19 cellular contexts compared by ENCODE assay signal in genomic region chr14:20611277-20611676, GRCh38. TPM values are rescaled to one million over a fixed set of nuclear protein-coding genes. Genes with fewer than 3 reads are reported as not detected.
A peak's percentile ranks its signal among the peaks of the same experiment; 100 is the strongest.
DNase-seq lines count a peak whose midpoint lies in the region; ATAC-seq, FAIRE-seq and TF ChIP-seq lines count a peak whose summit lies in the region.
"Had no signal": no experiment of that assay in that cellular context is flagged by ENCODE, and none has a peak within 500 bp of the region (broad histone marks: within the 10 kb centered on the region; RNA-seq: fewer than 3 reads in every experiment).

No MANE protein-coding gene starts in this region.

- no peak for DNase-seq in HepG2 (ENCODE audit: low spot score)
- DNase-seq in right lobe of liver: no peak
- DNase-seq in K562 (ENCODE audit: extremely low read depth in 1 of 4, low spot score in 3 of 4): no peak
- no peak for DNase-seq in DMS153 (lab: John Stamatoyannopoulos, UW)
- DNase-seq in aorta: no peak
- DNase-seq in SW480 (ENCODE audit: low spot score): no peak
- DNase-seq: 8988T; CD8-positive, alpha-beta memory T cell; NCI-H1694 treated with DMSO at 0.1 percent for 48 hours; NCI-H2227 treated with DMSO at 0.1 percent for 48 hours; NCI-H510A treated with DMSO at 0.1 percent for 48 hours; NCI-H774; SJCRH30; T-cell had no signal

- no peaks in the 10 kb centered on the region for H3K9me2 ChIP-seq in OCI-LY1 (ENCODE audit: low read depth, low read length)

- H3K36me3 ChIP-seq in HepG2 (replicated peaks in 1 of 2; ENCODE audit: control insufficient read depth in 1 of 2, insufficient read depth in 2 of 2, low read length in 2 of 2) (no peaks in the 10 kb centered on the region), right lobe of liver (no peaks in the 10 kb centered on the region), OCI-LY1 (ENCODE audit: insufficient read depth, low read length) (no peaks in the 10 kb centered on the region), K562 (ENCODE audit: control insufficient read depth, insufficient read depth, low read length) (no peaks in the 10 kb centered on the region), aorta (ENCODE audit: control insufficient read depth in 1 of 2, insufficient read depth in 2 of 2, low read length in 1 of 2) (no peaks in the 10 kb centered on the region)
- H3K36me3 ChIP-seq: SJCRH30 had no signal

- TF ChIP-seq EP300 in HepG2 (IDR thresholded peaks at IDR 0.05; ENCODE audit: low read depth in 2 of 2, low read length in 2 of 2) (no peak), HepG2 (CRISPR knock-in tag; IDR thresholded peaks at IDR 0.05; ENCODE audit: borderline replicate concordance) (no peak), K562 (IDR thresholded peaks at IDR 0.05; ENCODE audit: low read length) (no peak)

- no peaks in the 10 kb centered on the region for H4K20me1 ChIP-seq in HepG2 (ENCODE audit: insufficient read depth, low read length)
- no peaks in the 10 kb centered on the region for H4K20me1 ChIP-seq in OCI-LY1 (ENCODE audit: insufficient read depth, low read length)
- H4K20me1 ChIP-seq in K562 (replicated peaks; ENCODE audit: control insufficient read depth, insufficient read depth, low read length): no peaks in the 10 kb centered on the region

- H3K9me3 ChIP-seq in HepG2 (ENCODE audit: low read length): no peaks in the 10 kb centered on the region
- no peaks in the 10 kb centered on the region for H3K9me3 ChIP-seq in right lobe of liver
- no peaks in the 10 kb centered on the region for H3K9me3 ChIP-seq in OCI-LY1 (ENCODE audit: low read length)
- H3K9me3 ChIP-seq in K562 (replicated peaks; ENCODE audit: control insufficient read depth, insufficient read depth, low read depth, low read length): no peaks in the 10 kb centered on the region
- H3K9me3 ChIP-seq in aorta (ENCODE audit: control insufficient read depth, low read length): no peaks in the 10 kb centered on the region
- H3K9me3 ChIP-seq: SJCRH30 had no signal

- H3F3A ChIP-seq in OCI-LY1 (ENCODE audit: insufficient read depth, low read length): peaks cover 8% of the 10 kb centered on the region

- whole genome bisulfite sequencing in HepG2 (ENCODE audit: low lambda C conversion rate): 30% methylated on average over 4 of the region's 4 CpGs
- 50% methylated on average over 3 of the region's 4 CpGs for WGBS in right lobe of liver (ENCODE audit: insufficient coverage, low coverage, low lambda C conversion rate, missing lambda C conversion rate)
- WGBS in K562 (ENCODE audit: insufficient coverage, low coverage, missing lambda C conversion rate): 6% methylated on average over 2 of the region's 4 CpGs
- 53 to 63% methylated on average over 4 of the region's 4 CpGs for WGBS in aorta, 2 donors

- ATAC-seq in HepG2 (no peak), right lobe of liver (no peak), K562 (no peak), aorta (ENCODE audit: low FRiP score) (no peak), HG02981 (IDR thresholded peaks at IDR 0.05; ENCODE audit: unreplicated experiment) (no peak)
- ATAC-seq: Panc1, T-cell had no signal

- CTCF ChIA-PET in HepG2 (lab: Yijun Ruan, JAX; ENCODE audit: low intra/inter-chr PET ratio, low total read pairs) (interaction anchor here (2.7 kb wide), 1 partner anchor 284 kb away, joined by 26 read pairs; no protein-coding TSS in a partner anchor), K562 (lab: Yijun Ruan, JAX; ENCODE audit: low intra/inter-chr PET ratio) (no interaction called here)

- H3K4me2 ChIP-seq in HepG2 (ENCODE audit: low read depth, low read length): peak overlapping the region; percentile 83
- H3K4me2 ChIP-seq in OCI-LY1 (ENCODE audit: low read length): peak overlapping the region; percentile 96; the same call in 1 of the 2 replicates
- peak overlapping the region; percentile 89 for H3K4me2 ChIP-seq in K562 (ENCODE audit: insufficient read depth, low read length)

- TF ChIP-seq RAD21 in HepG2 (CRISPR knock-in tag; IDR thresholded peaks at IDR 0.05) (no peak), K562 (CRISPR knock-in tag; conservative IDR thresholded peaks at IDR 0.05 in 1 of 2, IDR thresholded peaks at IDR 0.05 in 1 of 2) (no peak)

- H3K27me3 ChIP-seq in HepG2 (ENCODE audit: control insufficient read depth in 1 of 2, insufficient read depth in 2 of 2, low read length in 2 of 2): no peaks in the 10 kb centered on the region; a peak in 1 of 5 replicates
- H3K27me3 ChIP-seq in right lobe of liver: no peaks in the 10 kb centered on the region
- H3K27me3 ChIP-seq in OCI-LY1 (ENCODE audit: insufficient read depth, low read length): no peaks in the 10 kb centered on the region; the same call in 1 of the 2 replicates
- H3K27me3 ChIP-seq in K562 (ENCODE audit: control insufficient read depth in 2 of 2, insufficient read depth in 2 of 2, low read length in 2 of 2): no peaks in the 10 kb centered on the region
- H3K27me3 ChIP-seq in aorta (ENCODE audit: control insufficient read depth in 1 of 2, insufficient read depth in 2 of 2, low read length in 1 of 2): no peaks in the 10 kb centered on the region
- H3K27me3 ChIP-seq: SJCRH30 had no signal

- FAIRE-seq in HepG2 (lab: Jason Lieb, UNC) (no peak), K562 (lab: Jason Lieb, UNC) (no peak)
- FAIRE-seq: H54 had no signal

- H3K9me1 ChIP-seq in K562 (ENCODE audit: control insufficient read depth, insufficient read depth, low read length): no peaks in the 10 kb centered on the region

- no TSS peak for BruUV-seq in HepG2 (replicated peaks; lab: Mats Ljungman, UMichigan)
- BruUV-seq in K562 (replicated peaks; lab: Mats Ljungman, UMichigan): no TSS peak

- no peak for TF ChIP-seq CTCF in HepG2 (CRISPR knock-in tag; IDR thresholded peaks at IDR 0.05)
- TF ChIP-seq CTCF in right lobe of liver (IDR thresholded peaks at IDR 0.05): no peak
- TF ChIP-seq CTCF in OCI-LY1 (IDR thresholded peaks at IDR 0.05; ENCODE audit: low read length): no peak
- no peak for TF ChIP-seq CTCF in K562 (IDR thresholded peaks at IDR 0.05 in 2 of 3, conservative IDR thresholded peaks at IDR 0.05 in 1 of 3; ENCODE audit: insufficient read depth in 2 of 3, low read depth in 1 of 3, low read length in 3 of 3)

- no peaks in the 10 kb centered on the region for H3K79me2 ChIP-seq in HepG2 (ENCODE audit: insufficient read depth, low read length)
- no peaks in the 10 kb centered on the region for H3K79me2 ChIP-seq in OCI-LY1 (ENCODE audit: insufficient read depth, low read length)
- H3K79me2 ChIP-seq in K562 (ENCODE audit: control insufficient read depth, insufficient read depth, low read length): no peaks in the 10 kb centered on the region

- no peak for TF ChIP-seq POLR2A in HepG2 (IDR thresholded peaks at IDR 0.05; ENCODE audit: insufficient read depth in 1 of 2, low read depth in 2 of 2, low read length in 2 of 2)
- no peak for TF ChIP-seq POLR2A in right lobe of liver (IDR thresholded peaks at IDR 0.05)
- no peak for TF ChIP-seq POLR2A in K562 (conservative IDR thresholded peaks at IDR 0.05)

- H3K27ac ChIP-seq in HepG2 (ENCODE audit: extremely low read length, insufficient read depth, low read length): no peak overlapping the region
- no peak overlapping the region for H3K27ac ChIP-seq in right lobe of liver
- no peak overlapping the region for H3K27ac ChIP-seq in OCI-LY1 (ENCODE audit: low read depth, low read length, poor library complexity, severe bottlenecking)
- H3K27ac ChIP-seq in K562 (ENCODE audit: extremely low read depth, low read depth, low read length): no peak overlapping the region
- H3K27ac ChIP-seq in aorta (ENCODE audit: low read depth in 1 of 2, low read length in 2 of 2): no peak overlapping the region
- H3K27ac ChIP-seq: SJCRH30 had no signal

- H3K9ac ChIP-seq in HepG2 (ENCODE audit: insufficient read depth, low read depth, low read length) (no peak overlapping the region), OCI-LY1 (ENCODE audit: low read length) (no peak overlapping the region), K562 (ENCODE audit: insufficient read depth in 1 of 2, low read depth in 2 of 2, low read length in 2 of 2) (no peak overlapping the region)

- intact Hi-C loops in HepG2 (cut with micrococcal nuclease; ENCODE audit: unreplicated experiment): no loop called here
- intact Hi-C loops in right lobe of liver (cut with DNase I): loop anchor here in 1 of 2 donors (10.0 kb wide), 1 partner anchor 74 kb away; the partner anchor contains the start of genes ANG and RNASE4
- intact Hi-C loops in K562 (cut with micrococcal nuclease): no loop called here
- intact Hi-C loops in aorta (cut with DNase I): loop anchor here (5.0 to 10.0 kb wide), 8 partner anchors 79 to 374 kb away; partner anchors contain the start of genes APEX1 (in 1 of the 2), CCNB1IP1 (in 1 of the 2), METTL17 (in 1 of the 2) and PARP2 (in 1 of the 2)

- H3K4me1 ChIP-seq in HepG2 (ENCODE audit: insufficient read depth, low read length): peaks cover 77% of the 10 kb centered on the region
- peaks cover 0 to 19% (median 0%) of the 10 kb centered on the region in 4 donors for H3K4me1 ChIP-seq in right lobe of liver
- H3K4me1 ChIP-seq in OCI-LY1 (ENCODE audit: insufficient read depth, low read length, severe bottlenecking): peaks cover 53% of the 10 kb centered on the region
- H3K4me1 ChIP-seq in K562 (replicated peaks in 1 of 2; ENCODE audit: control insufficient read depth in 2 of 2, insufficient read depth in 2 of 2, low read length in 2 of 2): peaks cover 0 to 14% of the 10 kb centered on the region in 2 experiments; a peak in 2 of 5 replicates
- peaks cover 0 to 1% of the 10 kb centered on the region in 2 donors for H3K4me1 ChIP-seq in aorta (ENCODE audit: control insufficient read depth in 1 of 2, insufficient read depth in 2 of 2, low read length in 2 of 2)
- H3K4me1 ChIP-seq: SJCRH30 had no signal

- POLR2A ChIA-PET in HepG2 (lab: Yijun Ruan, JAX) (interaction anchor here (1.6 to 1.7 kb wide), 2 partner anchors 73 to 80 kb away, joined by 6 to 10 read pairs; partner anchors contain the start of gene RNASE4), K562 (lab: Yijun Ruan, JAX) (interaction anchor here (0.6 to 1.6 kb wide), 2 partner anchors 49 to 281 kb away, joined by 3 read pairs; no protein-coding TSS in a partner anchor)

- H2AFZ ChIP-seq in HepG2 (ENCODE audit: low read length): no peak overlapping the region
- H2AFZ ChIP-seq in OCI-LY1 (ENCODE audit: low read length): no peak overlapping the region
- H2AFZ ChIP-seq in K562 (ENCODE audit: low read depth, low read length): no peak overlapping the region

- H3K4me3 ChIP-seq in HepG2 (replicated peaks in 1 of 3; ENCODE audit: insufficient read depth in 1 of 3, low read depth in 2 of 3, low read length in 3 of 3): no peak overlapping the region; a peak in 2 of 6 replicates
- no peak overlapping the region for H3K4me3 ChIP-seq in right lobe of liver
- no peak overlapping the region for H3K4me3 ChIP-seq in OCI-LY1 (ENCODE audit: low read depth, low read length, poor library complexity, severe bottlenecking)
- no peak overlapping the region for H3K4me3 ChIP-seq in K562
- no peak overlapping the region for H3K4me3 ChIP-seq in aorta (ENCODE audit: low read length in 2 of 2)
- H3K4me3 ChIP-seq: SJCRH30 had no signal

- in situ Hi-C loops in HepG2 (cut with HindIII; ENCODE audit: extremely low pct_ligation_motif_present, low pct_unique_long_range_greater_than_20kb) (loop anchor here (25.0 kb wide), 1 partner anchor 149 kb away; the partner anchor contains the start of genes APEX1, OSGEP, PIP4P1 and PNP), K562 (cut with MboI) (loop anchor here (5.0 kb wide), 2 partner anchors 81 to 284 kb away; no protein-coding TSS in a partner anchor)

RNA-seq across cellular contexts. Expression of gene RNASE12, which starts 20.1 kb away (rescaled TPM):
- total RNA-seq in HepG2 (2016; rRNA removed; fragmentation: Illumina TruSeq; extraction: Trizol) (not detected in 2 replicates), right lobe of liver (not detected), K562 (2014; rRNA removed) (not detected in 2 replicates), K562 (2014; rRNA removed; fragmentation: Illumina TruSeq; extraction: Trizol) (not detected in 2 replicates), K562 (2015; rRNA removed; fragmentation: Illumina TruSeq; extraction: Trizol) (not detected in 2 replicates), K562 (2021) (not detected in 2 replicates), aorta (not detected)
- total RNA-seq in HepG2 (2016; cell fraction: cytosol; rRNA removed; fragmentation: Illumina TruSeq; extraction: Trizol; ENCODE audit: low read depth): not detected in 2 replicates
- total RNA-seq in HepG2 (2016; cell fraction: insoluble cytoplasmic fraction; rRNA removed; fragmentation: Illumina TruSeq; extraction: Trizol): not detected in 2 replicates
- total RNA-seq in HepG2 (2016; cell fraction: membrane; rRNA removed; fragmentation: Illumina TruSeq; extraction: Trizol): not detected in 2 replicates
- not detected in 2 replicates for total RNA-seq in HepG2 (2016; cell fraction: nucleus; rRNA removed; fragmentation: Illumina TruSeq; extraction: Trizol)
- polyA plus RNA-seq in HepG2 (2011; rRNA removed) (not detected in 2 replicates), K562 (2011; rRNA removed) (not detected in 2 replicates), K562 (2014; fragmentation: Illumina TruSeq; extraction: Trizol) (not detected in 2 replicates), K562 (2014; fragmentation: Nextera tagmentation; extraction: Ambion mirVana) (under 1 TPM in 1 of 2 experiments, not detected in 1; 0.24 TPM), K562 (2014; rRNA removed) (not detected in 2 replicates), aorta (not detected)
- polyA plus RNA-seq in HepG2 (2011; cell fraction: cytosol; rRNA removed): not detected in 2 replicates
- polyA plus RNA-seq in HepG2 (2011; cell fraction: nucleus; rRNA removed): not detected in 2 replicates
- polyA plus RNA-seq in HepG2 (2012): not detected in 2 replicates
- not detected in 2 replicates for polyA plus RNA-seq in HepG2 (2016; cell fraction: cytosol; fragmentation: Illumina TruSeq; extraction: Trizol; ENCODE audit: low read depth)
- not detected in 2 replicates for polyA plus RNA-seq in HepG2 (2016; cell fraction: insoluble cytoplasmic fraction; fragmentation: Illumina TruSeq; extraction: Trizol; ENCODE audit: low read depth)
- not detected in 2 replicates for polyA plus RNA-seq in HepG2 (2016; cell fraction: membrane; fragmentation: Illumina TruSeq; extraction: Trizol; ENCODE audit: low read depth)
- polyA plus RNA-seq in HepG2 (2016; cell fraction: nucleus; fragmentation: Illumina TruSeq; extraction: Trizol; ENCODE audit: insufficient read depth, low read depth): not detected in 2 replicates
- polyA minus RNA-seq in HepG2 (2011; rRNA and poly(A)+ RNA removed; ENCODE audit: low replicate concordance): not detected in 2 replicates
- not detected in 2 replicates for polyA minus RNA-seq in HepG2 (2011; cell fraction: cytosol; rRNA and poly(A)+ RNA removed)
- polyA minus RNA-seq in HepG2 (2011; cell fraction: nucleus; rRNA and poly(A)+ RNA removed): not detected in 2 replicates
- not detected in 2 replicates for total RNA-seq in K562 (2011; cell fraction: chromatin; rRNA removed; ENCODE audit: low replicate concordance)
- total RNA-seq in K562 (2011; cell fraction: nucleolus; rRNA removed): not detected in 2 replicates
- not detected in 2 replicates for total RNA-seq in K562 (2011; cell fraction: nucleoplasm; rRNA removed)
- polyA plus RNA-seq in K562 (2011; cell fraction: cytosol; rRNA removed): not detected in 2 replicates
- polyA plus RNA-seq in K562 (2011; cell fraction: nucleus; rRNA removed): not detected in 2 replicates
- polyA plus RNA-seq in K562 (2012): not detected in 2 replicates
- polyA minus RNA-seq in K562 (2011; rRNA and poly(A)+ RNA removed): not detected in 2 replicates
- not detected in 2 replicates for polyA minus RNA-seq in K562 (2011; cell fraction: cytosol; rRNA and poly(A)+ RNA removed)
- not detected in 2 replicates for polyA minus RNA-seq in K562 (2011; cell fraction: nucleus; rRNA and poly(A)+ RNA removed)
- total RNA-seq: CD8-positive, alpha-beta memory T cell; SJCRH30; T-cell had no signal
- polyA plus RNA-seq: BJ; CD8-positive, alpha-beta memory T cell had no signal

RNA-seq across cellular contexts. Expression of gene RNASE11, which starts 23.5 kb away (rescaled TPM):
- total RNA-seq in HepG2 (2016; rRNA removed; fragmentation: Illumina TruSeq; extraction: Trizol) (not detected in 2 replicates), right lobe of liver (not detected), K562 (2014; rRNA removed) (not detected in 2 replicates), K562 (2014; rRNA removed; fragmentation: Illumina TruSeq; extraction: Trizol) (0.22 TPM in 1 of 2 replicates, not detected in the other), K562 (2015; rRNA removed; fragmentation: Illumina TruSeq; extraction: Trizol) (not detected in 2 replicates), K562 (2021) (not detected in 2 replicates), aorta (not detected)
- not detected in 2 replicates for total RNA-seq in HepG2 (2016; cell fraction: cytosol; rRNA removed; fragmentation: Illumina TruSeq; extraction: Trizol; ENCODE audit: low read depth)
- not detected in 2 replicates for total RNA-seq in HepG2 (2016; cell fraction: insoluble cytoplasmic fraction; rRNA removed; fragmentation: Illumina TruSeq; extraction: Trizol)
- total RNA-seq in HepG2 (2016; cell fraction: membrane; rRNA removed; fragmentation: Illumina TruSeq; extraction: Trizol): not detected in 2 replicates
- total RNA-seq in HepG2 (2016; cell fraction: nucleus; rRNA removed; fragmentation: Illumina TruSeq; extraction: Trizol): not detected in 2 replicates
- polyA plus RNA-seq in HepG2 (2011; rRNA removed) (not detected in 2 replicates), K562 (2011; rRNA removed) (not detected in 2 replicates), K562 (2014; fragmentation: Illumina TruSeq; extraction: Trizol) (0.16 TPM in 1 of 2 replicates, not detected in the other), K562 (2014; fragmentation: Nextera tagmentation; extraction: Ambion mirVana) (under 1 TPM in 1 of 2 experiments, not detected in 1; 0.29 TPM), K562 (2014; rRNA removed) (not detected in 2 replicates), aorta (not detected)
- polyA plus RNA-seq in HepG2 (2011; cell fraction: cytosol; rRNA removed): not detected in 2 replicates
- not detected in 2 replicates for polyA plus RNA-seq in HepG2 (2011; cell fraction: nucleus; rRNA removed)
- polyA plus RNA-seq in HepG2 (2012): not detected in 2 replicates
- polyA plus RNA-seq in HepG2 (2016; cell fraction: cytosol; fragmentation: Illumina TruSeq; extraction: Trizol; ENCODE audit: low read depth): not detected in 2 replicates
- polyA plus RNA-seq in HepG2 (2016; cell fraction: insoluble cytoplasmic fraction; fragmentation: Illumina TruSeq; extraction: Trizol; ENCODE audit: low read depth): not detected in 2 replicates
- polyA plus RNA-seq in HepG2 (2016; cell fraction: membrane; fragmentation: Illumina TruSeq; extraction: Trizol; ENCODE audit: low read depth): not detected in 2 replicates
- polyA plus RNA-seq in HepG2 (2016; cell fraction: nucleus; fragmentation: Illumina TruSeq; extraction: Trizol; ENCODE audit: insufficient read depth, low read depth): not detected in 2 replicates
- not detected in 2 replicates for polyA minus RNA-seq in HepG2 (2011; rRNA and poly(A)+ RNA removed; ENCODE audit: low replicate concordance)
- not detected in 2 replicates for polyA minus RNA-seq in HepG2 (2011; cell fraction: cytosol; rRNA and poly(A)+ RNA removed)
- polyA minus RNA-seq in HepG2 (2011; cell fraction: nucleus; rRNA and poly(A)+ RNA removed): not detected in 2 replicates
- total RNA-seq in K562 (2011; cell fraction: chromatin; rRNA removed; ENCODE audit: low replicate concordance): not detected in 2 replicates
- total RNA-seq in K562 (2011; cell fraction: nucleolus; rRNA removed): not detected in 2 replicates
- not detected in 2 replicates for total RNA-seq in K562 (2011; cell fraction: nucleoplasm; rRNA removed)
- not detected in 2 replicates for polyA plus RNA-seq in K562 (2011; cell fraction: cytosol; rRNA removed)
- not detected in 2 replicates for polyA plus RNA-seq in K562 (2011; cell fraction: nucleus; rRNA removed)
- polyA plus RNA-seq in K562 (2012): not detected in 2 replicates
- polyA minus RNA-seq in K562 (2011; rRNA and poly(A)+ RNA removed): not detected in 2 replicates
- not detected in 2 replicates for polyA minus RNA-seq in K562 (2011; cell fraction: cytosol; rRNA and poly(A)+ RNA removed)
- not detected in 2 replicates for polyA minus RNA-seq in K562 (2011; cell fraction: nucleus; rRNA and poly(A)+ RNA removed)
- total RNA-seq: CD8-positive, alpha-beta memory T cell; SJCRH30; T-cell had no signal
- polyA plus RNA-seq: BJ; CD8-positive, alpha-beta memory T cell had no signal

RNA-seq across cellular contexts. Expression of gene OR6S1, which starts 30.2 kb away (rescaled TPM):
- total RNA-seq in HepG2 (2016; rRNA removed; fragmentation: Illumina TruSeq; extraction: Trizol) (not detected in 2 replicates), right lobe of liver (not detected), K562 (2014; rRNA removed) (not detected in 2 replicates), K562 (2014; rRNA removed; fragmentation: Illumina TruSeq; extraction: Trizol) (not detected in 2 replicates), K562 (2015; rRNA removed; fragmentation: Illumina TruSeq; extraction: Trizol) (not detected in 2 replicates), K562 (2021) (not detected in 2 replicates), aorta (not detected)
- total RNA-seq in HepG2 (2016; cell fraction: cytosol; rRNA removed; fragmentation: Illumina TruSeq; extraction: Trizol; ENCODE audit: low read depth): not detected in 2 replicates
- not detected in 2 replicates for total RNA-seq in HepG2 (2016; cell fraction: insoluble cytoplasmic fraction; rRNA removed; fragmentation: Illumina TruSeq; extraction: Trizol)
- total RNA-seq in HepG2 (2016; cell fraction: membrane; rRNA removed; fragmentation: Illumina TruSeq; extraction: Trizol): not detected in 2 replicates
- not detected in 2 replicates for total RNA-seq in HepG2 (2016; cell fraction: nucleus; rRNA removed; fragmentation: Illumina TruSeq; extraction: Trizol)
- polyA plus RNA-seq in HepG2 (2011; rRNA removed) (0.09 TPM in 1 of 2 replicates, not detected in the other), K562 (2011; rRNA removed) (not detected in 2 replicates), K562 (2014; fragmentation: Illumina TruSeq; extraction: Trizol) (not detected in 2 replicates), K562 (2014; fragmentation: Nextera tagmentation; extraction: Ambion mirVana) (not detected), K562 (2014; rRNA removed) (not detected in 2 replicates), aorta (not detected)
- not detected in 2 replicates for polyA plus RNA-seq in HepG2 (2011; cell fraction: cytosol; rRNA removed)
- 0.18 and 0.38 TPM in 2 replicates for polyA plus RNA-seq in HepG2 (2011; cell fraction: nucleus; rRNA removed)
- polyA plus RNA-seq in HepG2 (2012): not detected in 2 replicates
- not detected in 2 replicates for polyA plus RNA-seq in HepG2 (2016; cell fraction: cytosol; fragmentation: Illumina TruSeq; extraction: Trizol; ENCODE audit: low read depth)
- not detected in 2 replicates for polyA plus RNA-seq in HepG2 (2016; cell fraction: insoluble cytoplasmic fraction; fragmentation: Illumina TruSeq; extraction: Trizol; ENCODE audit: low read depth)
- polyA plus RNA-seq in HepG2 (2016; cell fraction: membrane; fragmentation: Illumina TruSeq; extraction: Trizol; ENCODE audit: low read depth): not detected in 2 replicates
- polyA plus RNA-seq in HepG2 (2016; cell fraction: nucleus; fragmentation: Illumina TruSeq; extraction: Trizol; ENCODE audit: insufficient read depth, low read depth): not detected in 2 replicates
- 0.26 and 0.50 TPM in 2 replicates for polyA minus RNA-seq in HepG2 (2011; rRNA and poly(A)+ RNA removed; ENCODE audit: low replicate concordance)
- not detected in 2 replicates for polyA minus RNA-seq in HepG2 (2011; cell fraction: cytosol; rRNA and poly(A)+ RNA removed)
- not detected in 2 replicates for polyA minus RNA-seq in HepG2 (2011; cell fraction: nucleus; rRNA and poly(A)+ RNA removed)
- total RNA-seq in K562 (2011; cell fraction: chromatin; rRNA removed; ENCODE audit: low replicate concordance): not detected in 2 replicates
- total RNA-seq in K562 (2011; cell fraction: nucleolus; rRNA removed): not detected in 2 replicates
- total RNA-seq in K562 (2011; cell fraction: nucleoplasm; rRNA removed): not detected in 2 replicates
- polyA plus RNA-seq in K562 (2011; cell fraction: cytosol; rRNA removed): not detected in 2 replicates
- polyA plus RNA-seq in K562 (2011; cell fraction: nucleus; rRNA removed): not detected in 2 replicates
- not detected in 2 replicates for polyA plus RNA-seq in K562 (2012)
- polyA minus RNA-seq in K562 (2011; rRNA and poly(A)+ RNA removed): not detected in 2 replicates
- polyA minus RNA-seq in K562 (2011; cell fraction: cytosol; rRNA and poly(A)+ RNA removed): not detected in 2 replicates
- not detected in 2 replicates for polyA minus RNA-seq in K562 (2011; cell fraction: nucleus; rRNA and poly(A)+ RNA removed)
- total RNA-seq: CD8-positive, alpha-beta memory T cell; SJCRH30; T-cell had no signal
- polyA plus RNA-seq: BJ; CD8-positive, alpha-beta memory T cell had no signal

RNA-seq across cellular contexts. Expression of gene RNASE9, which starts 50.4 kb away (rescaled TPM):
- total RNA-seq in HepG2 (2016; rRNA removed; fragmentation: Illumina TruSeq; extraction: Trizol): not detected in 2 replicates
- not detected in 2 replicates for total RNA-seq in HepG2 (2016; cell fraction: cytosol; rRNA removed; fragmentation: Illumina TruSeq; extraction: Trizol; ENCODE audit: low read depth)
- total RNA-seq in HepG2 (2016; cell fraction: insoluble cytoplasmic fraction; rRNA removed; fragmentation: Illumina TruSeq; extraction: Trizol): not detected in 2 replicates
- total RNA-seq in HepG2 (2016; cell fraction: membrane; rRNA removed; fragmentation: Illumina TruSeq; extraction: Trizol): not detected in 2 replicates
- not detected in 2 replicates for total RNA-seq in HepG2 (2016; cell fraction: nucleus; rRNA removed; fragmentation: Illumina TruSeq; extraction: Trizol)
- not detected in 2 replicates for polyA plus RNA-seq in HepG2 (2011; rRNA removed)
- not detected in 2 replicates for polyA plus RNA-seq in HepG2 (2011; cell fraction: cytosol; rRNA removed)
- polyA plus RNA-seq in HepG2 (2011; cell fraction: nucleus; rRNA removed): not detected in 2 replicates
- polyA plus RNA-seq in HepG2 (2012): not detected in 2 replicates
- polyA plus RNA-seq in HepG2 (2016; cell fraction: cytosol; fragmentation: Illumina TruSeq; extraction: Trizol; ENCODE audit: low read depth): not detected in 2 replicates
- not detected in 2 replicates for polyA plus RNA-seq in HepG2 (2016; cell fraction: insoluble cytoplasmic fraction; fragmentation: Illumina TruSeq; extraction: Trizol; ENCODE audit: low read depth)
- polyA plus RNA-seq in HepG2 (2016; cell fraction: membrane; fragmentation: Illumina TruSeq; extraction: Trizol; ENCODE audit: low read depth): not detected in 2 replicates
- polyA plus RNA-seq in HepG2 (2016; cell fraction: nucleus; fragmentation: Illumina TruSeq; extraction: Trizol; ENCODE audit: insufficient read depth, low read depth): not detected in 2 replicates
- not detected in 2 replicates for polyA minus RNA-seq in HepG2 (2011; rRNA and poly(A)+ RNA removed; ENCODE audit: low replicate concordance)
- polyA minus RNA-seq in HepG2 (2011; cell fraction: cytosol; rRNA and poly(A)+ RNA removed): not detected in 2 replicates
- polyA minus RNA-seq in HepG2 (2011; cell fraction: nucleus; rRNA and poly(A)+ RNA removed): not detected in 2 replicates
- not detected for total RNA-seq in right lobe of liver
- not detected in 2 replicates for total RNA-seq in K562 (2011; cell fraction: chromatin; rRNA removed; ENCODE audit: low replicate concordance)
- total RNA-seq in K562 (2011; cell fraction: nucleolus; rRNA removed): not detected in 2 replicates
- not detected in 2 replicates for total RNA-seq in K562 (2011; cell fraction: nucleoplasm; rRNA removed)
- not detected in 2 replicates for total RNA-seq in K562 (2014; rRNA removed)
- total RNA-seq in K562 (2014; rRNA removed; fragmentation: Illumina TruSeq; extraction: Trizol): not detected in 2 replicates
- not detected in 2 replicates for total RNA-seq in K562 (2015; rRNA removed; fragmentation: Illumina TruSeq; extraction: Trizol)
- not detected in 2 replicates for total RNA-seq in K562 (2021)
- not detected in 2 replicates for polyA plus RNA-seq in K562 (2011; rRNA removed)
- not detected in 2 replicates for polyA plus RNA-seq in K562 (2011; cell fraction: cytosol; rRNA removed)
- polyA plus RNA-seq in K562 (2011; cell fraction: nucleus; rRNA removed): not detected in 2 replicates
- not detected in 2 replicates for polyA plus RNA-seq in K562 (2012)
- not detected in 2 replicates for polyA plus RNA-seq in K562 (2014; fragmentation: Illumina TruSeq; extraction: Trizol)
- polyA plus RNA-seq in K562 (2014; fragmentation: Nextera tagmentation; extraction: Ambion mirVana): not detected
- not detected in 2 replicates for polyA plus RNA-seq in K562 (2014; rRNA removed)
- not detected in 2 replicates for polyA minus RNA-seq in K562 (2011; rRNA and poly(A)+ RNA removed)
- polyA minus RNA-seq in K562 (2011; cell fraction: cytosol; rRNA and poly(A)+ RNA removed): not detected in 2 replicates
- polyA minus RNA-seq in K562 (2011; cell fraction: nucleus; rRNA and poly(A)+ RNA removed): not detected in 2 replicates
- total RNA-seq in aorta: not detected
- not detected for polyA plus RNA-seq in aorta
- total RNA-seq: CD8-positive, alpha-beta memory T cell; SJCRH30; T-cell had no signal
- polyA plus RNA-seq: BJ; CD8-positive, alpha-beta memory T cell had no signal

Comparison
In these comparisons a context has a peak if more than half of its experiments do, and no peak if none do; other contexts are left out.
1. intact Hi-C loops: an anchor here in aorta (5.0 to 10.0 kb wide); none called in HepG2 and K562.